In the genomic region with DNA sequence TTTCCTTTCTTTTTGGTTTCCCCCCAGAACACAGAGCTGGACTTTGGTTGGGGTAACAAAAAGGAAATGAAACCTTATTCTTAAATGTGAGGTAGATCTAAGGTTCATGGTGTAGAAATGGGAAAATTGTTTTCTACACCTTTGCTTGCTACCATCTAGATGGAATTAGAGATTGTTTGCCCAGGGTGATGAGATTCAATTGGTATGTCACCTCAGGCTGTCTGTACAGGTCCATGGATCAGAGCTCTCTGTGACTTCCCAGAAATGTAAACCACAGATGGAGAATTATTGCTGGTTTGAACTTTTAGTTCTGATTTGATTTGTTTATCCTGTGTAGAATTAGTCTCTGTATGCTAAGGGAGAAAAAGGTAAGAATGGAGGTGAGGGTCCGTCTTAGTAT, we compare ENCODE assay signal across 16 cellular contexts.
DNase-seq lines count a peak whose midpoint lies in the region; ATAC-seq, FAIRE-seq and TF ChIP-seq lines count a peak whose summit lies in the region.
"Had no signal": no experiment of that assay in that cellular context is flagged by ENCODE, and none has a peak within 500 bp of the region (broad histone marks: within the 10 kb centered on the region; RNA-seq: fewer than 3 reads in every experiment).

No MANE protein-coding gene starts in this region.

- FAIRE-seq in small intestine (lab: Jason Lieb, UNC) (no peak), frontal cortex (lab: Jason Lieb, UNC) (no peak)

- no peak overlapping the region for H3K9ac ChIP-seq in trophoblast cell (ENCODE audit: low read length)

- H3K27ac ChIP-seq in PC-9: peak overlapping the region; percentile 75
- H3K27ac ChIP-seq in foreskin keratinocyte: no peak overlapping the region
- peak overlapping the region; percentile 69 for H3K27ac ChIP-seq in trophoblast cell (ENCODE audit: low read depth, low read length)
- no peak overlapping the region for H3K27ac ChIP-seq in small intestine (ENCODE audit: low read depth in 1 of 2, low read length in 1 of 2)
- H3K27ac ChIP-seq: tibial nerve, WERI-Rb-1 had no signal

- no peaks in the 10 kb centered on the region for H4K20me1 ChIP-seq in PC-9 (ENCODE audit: insufficient read depth)

- H4K8ac ChIP-seq in trophoblast cell (ENCODE audit: low read depth, low read length): no peak overlapping the region

- no peaks in the 10 kb centered on the region for H3K9me3 ChIP-seq in PC-9 (ENCODE audit: insufficient read depth, low read depth)
- no peaks in the 10 kb centered on the region for H3K9me3 ChIP-seq in trophoblast cell (ENCODE audit: insufficient read depth, low read depth, low read length)
- no peaks in the 10 kb centered on the region for H3K9me3 ChIP-seq in small intestine (ENCODE audit: control insufficient read depth, low read depth)
- H3K9me3 ChIP-seq: tibial nerve had no signal

- no peak overlapping the region for H3K23ac ChIP-seq in trophoblast cell (ENCODE audit: low read length)

- WGBS in trophoblast cell (ENCODE audit: extremely low coverage, insufficient coverage, insufficient read length): no CpG with 5 or more reads among the region's 1 CpG
- WGBS in small intestine, 3 donors: 88 to 97% (median 90%) methylated on average over 1 of the region's 1 CpG

- no peaks in the 10 kb centered on the region for H3K36me3 ChIP-seq in PC-9 (ENCODE audit: low read depth)
- H3K36me3 ChIP-seq in trophoblast cell (ENCODE audit: control insufficient read depth in 1 of 2, insufficient read depth in 2 of 2, low read length in 2 of 2): no peaks in the 10 kb centered on the region
- H3K36me3 ChIP-seq in small intestine (ENCODE audit: control insufficient read depth in 2 of 2, insufficient read depth in 2 of 2, low read length in 2 of 2): no peaks in the 10 kb centered on the region
- H3K36me3 ChIP-seq: tibial nerve, WERI-Rb-1 had no signal

- H3K4ac ChIP-seq in trophoblast cell (ENCODE audit: low read depth, low read length): no peak overlapping the region

- no peak overlapping the region for H2BK5ac ChIP-seq in trophoblast cell (ENCODE audit: low read depth, low read length, poor library complexity)

- H3K4me3 ChIP-seq in PC-9: peak overlapping the region; percentile 21; the same call in 1 of the 2 replicates
- no peak overlapping the region for H3K4me3 ChIP-seq in trophoblast cell (ENCODE audit: low read depth, low read length)
- H3K4me3 ChIP-seq in small intestine (ENCODE audit: low read depth in 1 of 2, low read length in 2 of 2): no peak overlapping the region
- H3K4me3 ChIP-seq: tibial nerve had no signal

- peaks cover 39% of the 10 kb centered on the region for H3K4me1 ChIP-seq in PC-9 (replicated peaks; ENCODE audit: insufficient read depth)
- peaks cover 11% of the 10 kb centered on the region for H3K4me1 ChIP-seq in foreskin keratinocyte
- H3K4me1 ChIP-seq in trophoblast cell (ENCODE audit: control insufficient read depth in 1 of 2, insufficient read depth in 2 of 2, low read length in 2 of 2): peaks cover 2% of the 10 kb centered on the region in 2 experiments
- H3K4me1 ChIP-seq in small intestine (ENCODE audit: control insufficient read depth in 2 of 2, insufficient read depth in 1 of 2, low read depth in 1 of 2, low read length in 1 of 2): no peaks in the 10 kb centered on the region
- H3K4me1 ChIP-seq: tibial nerve had no signal

- no peak overlapping the region for H3K14ac ChIP-seq in trophoblast cell (ENCODE audit: low read length)

- CTCF ChIA-PET in PC-9 (lab: Charles Lee): interaction anchor here (0.6 kb wide), 1 partner anchor 13 kb away, joined by 5 read pairs; no protein-coding TSS in a partner anchor

- H3K79me2 ChIP-seq in PC-9 (ENCODE audit: low read depth): no peaks in the 10 kb centered on the region
- no peaks in the 10 kb centered on the region for H3K79me2 ChIP-seq in trophoblast cell (ENCODE audit: control insufficient read depth, insufficient read depth, low read length, poor library complexity)

- DNase-seq in A172 (ENCODE audit: low spot score): peak; percentile 20
- peak; percentile 37 to 85 for DNase-seq in PC-9
- DNase-seq in foreskin keratinocyte: peak; percentile 58 to 69
- peak; percentile 35 to 61 for DNase-seq in trophoblast cell
- no peak for DNase-seq in stimulated activated CD4-positive, alpha-beta T cell treated with anti-CD3 and anti-CD28 coated beads, Interleukin-15, amount 100 ng/mL, for 24 hours
- DNase-seq in small intestine: no peak
- DNase-seq in frontal cortex (ENCODE audit: low spot score in 2 of 2): no peak
- DNase-seq: activated CD8-positive, alpha-beta T cell treated with anti-CD3 and anti-CD28 coated beads for 36 hours; activated naive CD8-positive, alpha-beta T cell treated with anti-CD3 and anti-CD28 coated beads, Interleukin-2, amount 50 U/mL, for 24 hours; KG1; NCI-H1105 treated with DMSO at 0.1 percent for 48 hours; nucleus accumbens; T-helper 1 cell; WERI-Rb-1 had no signal

- H3K4me2 ChIP-seq in PC-9 (peak overlapping the region; percentile 63), trophoblast cell (ENCODE audit: low read length) (peak overlapping the region; percentile 34)

- H2AFZ ChIP-seq in PC-9: no peak overlapping the region
- no peak overlapping the region for H2AFZ ChIP-seq in trophoblast cell (ENCODE audit: insufficient read depth, low read length, poor library complexity)

- intact Hi-C loops in PC-9 (cut with micrococcal nuclease; ENCODE audit: unreplicated experiment): loop anchor here (1.0 to 10.0 kb wide), 5 partner anchors 30 to 148 kb away; no protein-coding TSS in a partner anchor

- H3K18ac ChIP-seq in trophoblast cell (ENCODE audit: low read length): no peak overlapping the region

- no peak overlapping the region for H2BK12ac ChIP-seq in trophoblast cell (ENCODE audit: low read length)

- peaks cover 4% of the 10 kb centered on the region for H3K79me1 ChIP-seq in trophoblast cell (ENCODE audit: low read length)

- H3F3A ChIP-seq in PC-9 (ENCODE audit: insufficient read depth, low read depth): peaks cover 25% of the 10 kb centered on the region

- no TSS peak for BruUV-seq in PC-9 (replicated peaks; lab: Mats Ljungman, UMichigan)

- 0 out of 2 replicates have a peak, but pooled peaks cover 4% of the 10 kb centered on the region for H3K9me2 ChIP-seq in PC-9 (ENCODE audit: insufficient read depth)

- ATAC-seq in foreskin keratinocyte: peak; percentile 71
- no peak for ATAC-seq in HG03565 (IDR thresholded peaks at IDR 0.05; ENCODE audit: unreplicated experiment)
- ATAC-seq: activated CD8-positive, alpha-beta T cell treated with anti-CD3 and anti-CD28 coated beads for 36 hours; activated naive CD8-positive, alpha-beta T cell treated with anti-CD3 and anti-CD28 coated beads, Interleukin-2, amount 50 U/mL, for 24 hours had no signal

- H4K12ac ChIP-seq in trophoblast cell (ENCODE audit: low read depth, low read length): no peak overlapping the region

- no peak overlapping the region for H4K91ac ChIP-seq in trophoblast cell (ENCODE audit: low read depth, low read length)

- no peak for TF ChIP-seq CTCF in PC-9 (conservative IDR thresholded peaks at IDR 0.05)
- no peak for TF ChIP-seq CTCF in foreskin keratinocyte (conservative IDR thresholded peaks at IDR 0.05)

- H2AK5ac ChIP-seq in trophoblast cell (ENCODE audit: low read length): no peak overlapping the region

- H2BK120ac ChIP-seq in trophoblast cell (ENCODE audit: insufficient read depth, low read length, poor library complexity): no peak overlapping the region

- H3K27me3 ChIP-seq in PC-9 (ENCODE audit: insufficient read depth, low read depth): no peaks in the 10 kb centered on the region
- no peaks in the 10 kb centered on the region for H3K27me3 ChIP-seq in foreskin keratinocyte
- H3K27me3 ChIP-seq in trophoblast cell (ENCODE audit: insufficient read depth, low read length): no peaks in the 10 kb centered on the region
- H3K27me3 ChIP-seq in small intestine (ENCODE audit: control insufficient read depth in 2 of 2, insufficient read depth in 2 of 2, low read length in 2 of 2): no peaks in the 10 kb centered on the region
- H3K27me3 ChIP-seq: tibial nerve had no signal

- POLR2A ChIA-PET in PC-9 (lab: Charles Lee; ENCODE audit: unreplicated experiment): interaction anchor here (0.5 to 0.9 kb wide), 2 partner anchors 8 to 147 kb away, joined by 3 to 5 read pairs; partner anchors contain the start of gene PCDH7

Comparison
In these comparisons a context has a peak if more than half of its experiments do, and no peak if none do; other contexts are left out.
1. DNase-seq: peak in A172 (single experiment), PC-9 (2 of 2), foreskin keratinocyte (2 of 2) and trophoblast cell (2 of 2); none in stimulated activated CD4-positive, alpha-beta T cell treated with anti-CD3 and anti-CD28 coated beads, Interleukin-15, amount 100 ng/mL, for 24 hours (single experiment), small intestine (single experiment) and frontal cortex (0 of 2).
2. H3K27ac ChIP-seq: peak in PC-9 (single experiment) and trophoblast cell (single experiment); none in foreskin keratinocyte (single experiment) and small intestine (0 of 2).